12 cellular contexts compared by ENCODE assay signal in the genomic region with DNA sequence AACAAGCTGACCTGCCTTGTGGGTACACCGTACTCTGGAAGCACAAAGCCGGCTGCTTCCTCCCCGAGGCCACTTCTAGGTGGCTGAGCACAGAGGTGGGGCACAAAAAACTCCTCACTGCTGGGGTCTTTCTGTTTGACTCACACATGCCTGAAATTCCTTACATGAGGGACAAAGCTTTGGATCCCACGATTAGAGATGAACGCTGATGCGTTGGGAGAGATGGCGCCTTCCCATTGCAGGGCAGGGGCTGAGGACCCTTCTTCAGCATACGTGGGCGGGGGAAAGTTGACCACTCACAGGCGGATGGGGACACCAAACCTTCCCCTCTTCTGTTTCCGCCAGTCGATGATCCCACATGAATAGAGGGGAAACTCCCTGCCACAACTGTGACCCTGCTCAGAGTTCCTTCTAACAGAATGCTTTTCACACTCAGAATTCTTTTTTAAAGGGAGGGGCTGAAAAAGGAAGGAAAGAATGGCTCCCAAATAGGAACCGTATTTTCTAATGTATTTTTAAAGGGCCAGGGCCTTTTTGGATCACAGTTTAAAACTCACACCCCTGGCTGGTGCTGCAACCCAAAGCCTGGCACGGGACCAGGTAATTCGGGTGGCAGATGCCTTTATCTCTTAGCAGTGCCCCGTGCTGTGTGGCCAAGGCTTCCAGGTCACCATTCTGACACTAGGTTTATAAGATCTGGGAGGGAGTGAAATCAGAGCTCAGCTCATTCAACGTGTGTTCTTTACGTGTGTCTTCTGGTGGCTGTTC.
A peak's percentile ranks its signal among the peaks of the same experiment; 100 is the strongest.
DNase-seq lines count a peak whose midpoint lies in the region; ATAC-seq, FAIRE-seq and TF ChIP-seq lines count a peak whose summit lies in the region.
"Had no signal": no experiment of that assay in that cellular context is flagged by ENCODE, and none has a peak within 500 bp of the region (broad histone marks: within the 10 kb centered on the region; RNA-seq: fewer than 3 reads in every experiment).

No MANE protein-coding gene starts in this region.

- H3K27ac ChIP-seq in SJSA1 = peak overlapping the region; percentile 95
- peak overlapping the region; percentile 73 to 86 (median 80) for H3K27ac ChIP-seq in gastrocnemius medialis
- H3K27ac ChIP-seq: thyroid gland had no signal

- H3K27me3 ChIP-seq in SJSA1 (replicated peaks) = no peaks in the 10 kb centered on the region
- no peaks in the 10 kb centered on the region for H3K27me3 ChIP-seq in gastrocnemius medialis
- H3K27me3 ChIP-seq: thyroid gland had no signal

- no peak for TF ChIP-seq POLR2A in gastrocnemius medialis (IDR thresholded peaks at IDR 0.05)

- peak; percentile 90 to 93 for DNase-seq in SJSA1 (ENCODE audit: low read depth in 1 of 2, low spot score in 2 of 2)
- DNase-seq in Right ventricle myocardium superior = peak; percentile 75
- peak in 1 of 2 donors; percentile 67 for DNase-seq in gastrocnemius medialis
- DNase-seq in NCI-H2196 (lab: John Stamatoyannopoulos, UW; ENCODE audit: unreplicated experiment) = no peak
- no peak for DNase-seq in DMS153 treated with DMSO at 0.1 percent for 48 hours (lab: John Stamatoyannopoulos, UW; ENCODE audit: unreplicated experiment)
- DNase-seq: Calu3, NCI-H1930, thyroid gland had no signal

- FAIRE-seq in G401.6 (lab: Jason Lieb, UNC) = peak; percentile 89
- FAIRE-seq: keratinocyte had no signal

- in situ Hi-C loops in gastrocnemius medialis (cut with MboI; ENCODE audit: low sequenced_read_pairs in 4 of 4) = loop anchor here in 1 of 4 donors (25.0 kb wide), 1 partner anchor 281 kb away; no protein-coding TSS in a partner anchor

- H3K9me3 ChIP-seq in SJSA1 (replicated peaks) (no peaks in the 10 kb centered on the region), gastrocnemius medialis (no peaks in the 10 kb centered on the region)
- H3K9me3 ChIP-seq: thyroid gland had no signal

- no peaks in the 10 kb centered on the region for H3K36me3 ChIP-seq in SJSA1
- no peaks in the 10 kb centered on the region for H3K36me3 ChIP-seq in gastrocnemius medialis
- H3K36me3 ChIP-seq: thyroid gland had no signal

- ATAC-seq in Right ventricle myocardium superior (ENCODE audit: poor library complexity) = peak; percentile 46
- peak; percentile 21 to 23 for ATAC-seq in gastrocnemius medialis
- ATAC-seq in HG02763 (IDR thresholded peaks at IDR 0.05; ENCODE audit: unreplicated experiment) = no peak
- ATAC-seq in activated CD4-positive, CD25-positive, alpha-beta regulatory T cell treated with anti-CD3 and anti-CD28 coated beads, Interleukin-2, amount 50 U/mL, for 24 hours = no peak

- no peak for TF ChIP-seq CTCF in gastrocnemius medialis (IDR thresholded peaks at IDR 0.05 in 4 of 5, conservative IDR thresholded peaks at IDR 0.05 in 1 of 5)

- intact Hi-C loops in Right ventricle myocardium superior (cut with DNase I) = no loop called here
- intact Hi-C loops in gastrocnemius medialis (cut with DNase I; ENCODE audit: low total_unique reads) = no loop called here

- H3K4me3 ChIP-seq in SJSA1 = peak overlapping the region; percentile 1; the same call in 1 of the 2 replicates
- H3K4me3 ChIP-seq in gastrocnemius medialis = peak overlapping the region in 2 of 4 donors; percentile 20 to 40
- H3K4me3 ChIP-seq: thyroid gland had no signal

- H3K4me1 ChIP-seq in SJSA1 (replicated peaks) (peaks cover 71% of the 10 kb centered on the region), gastrocnemius medialis (peaks cover 36% of the 10 kb centered on the region in 2 donors)

Comparison
In these comparisons a context has a peak if more than half of its experiments do, and no peak if none do; other contexts are left out.
1. DNase-seq: peak in SJSA1 (2 of 2) and Right ventricle myocardium superior (single experiment); none in NCI-H2196 (single experiment) and DMS153 treated with DMSO at 0.1 percent for 48 hours (single experiment).
2. ATAC-seq: peak in Right ventricle myocardium superior (single experiment) and gastrocnemius medialis (2 of 2); none in HG02763 (single experiment) and activated CD4-positive, CD25-positive, alpha-beta regulatory T cell treated with anti-CD3 and anti-CD28 coated beads, Interleukin-2, amount 50 U/mL, for 24 hours (0 of 2).